In genomic region chr5:69491838-69492390, GRCh38 we compare ENCODE assay signal across 8 cellular contexts. TPM values are rescaled to one million over a fixed set of nuclear protein-coding genes. Genes with fewer than 3 reads are reported as not detected.
DNase-seq lines count a peak whose midpoint lies in the region; ATAC-seq and TF ChIP-seq lines count a peak whose summit lies in the region.

No MANE protein-coding gene starts in this region.

- no peaks in the 10 kb centered on the region for H3K79me2 ChIP-seq in DOHH2 (ENCODE audit: control insufficient read depth, low read length)
- peaks cover 42% of the 10 kb centered on the region for H3K79me2 ChIP-seq in PC-9 (ENCODE audit: low read depth)
- peaks cover 11% of the 10 kb centered on the region for H3K79me2 ChIP-seq in trophoblast cell (ENCODE audit: control insufficient read depth, insufficient read depth, low read length, poor library complexity)

- POLR2A ChIA-PET in PC-9 (lab: Charles Lee; ENCODE audit: unreplicated experiment): interaction anchor here (0.6 kb wide), 1 partner anchor 10 kb away, joined by 6 read pairs; no protein-coding TSS in a partner anchor

- no peaks in the 10 kb centered on the region for H3K9me2 ChIP-seq in DOHH2 (replicated peaks; ENCODE audit: control insufficient read depth, low read length)
- H3K9me2 ChIP-seq in PC-9 (ENCODE audit: insufficient read depth): no peaks in the 10 kb centered on the region

- no peak overlapping the region for H3K18ac ChIP-seq in trophoblast cell (ENCODE audit: low read length)

- H3K4me3 ChIP-seq in DOHH2 (ENCODE audit: low read length) (no peak overlapping the region), PC-9 (peak overlapping the region; percentile 80), esophagus (ENCODE audit: low read depth in 1 of 2, low read length in 2 of 2) (peak overlapping the region; percentile 73 to 87), trophoblast cell (ENCODE audit: low read depth, low read length) (peak overlapping the region; percentile 82)

- H2AK5ac ChIP-seq in trophoblast cell (ENCODE audit: low read length): no peak overlapping the region

- CTCF ChIA-PET in PC-9 (lab: Charles Lee): no interaction called here

- H3F3A ChIP-seq in DOHH2 (ENCODE audit: control insufficient read depth, insufficient read depth) (no peaks in the 10 kb centered on the region), PC-9 (ENCODE audit: insufficient read depth, low read depth) (peaks cover 24% of the 10 kb centered on the region)

- H2BK120ac ChIP-seq in trophoblast cell (ENCODE audit: insufficient read depth, low read length, poor library complexity): no peak overlapping the region

- H3K9me3 ChIP-seq in DOHH2 (ENCODE audit: control insufficient read depth, insufficient read depth, low read length): no peaks in the 10 kb centered on the region
- no peaks in the 10 kb centered on the region for H3K9me3 ChIP-seq in PC-9 (ENCODE audit: insufficient read depth, low read depth)
- no peaks in the 10 kb centered on the region for H3K9me3 ChIP-seq in esophagus (ENCODE audit: control insufficient read depth in 2 of 2, insufficient read depth in 1 of 2, low read depth in 1 of 2, low read length in 1 of 2)
- H3K9me3 ChIP-seq in trophoblast cell (ENCODE audit: insufficient read depth, low read depth, low read length): no peaks in the 10 kb centered on the region

- H4K8ac ChIP-seq in trophoblast cell (ENCODE audit: low read depth, low read length): peak overlapping the region; percentile 11

- no peak overlapping the region for H3K14ac ChIP-seq in trophoblast cell (ENCODE audit: low read length)

- H2AFZ ChIP-seq in PC-9: peak overlapping the region; percentile 82
- H2AFZ ChIP-seq in trophoblast cell (ENCODE audit: insufficient read depth, low read length, poor library complexity): peak overlapping the region; percentile 87

- H4K91ac ChIP-seq in trophoblast cell (ENCODE audit: low read depth, low read length): no peak overlapping the region

- no peak overlapping the region for H3K23ac ChIP-seq in trophoblast cell (ENCODE audit: low read length)

- no peak overlapping the region for H2BK5ac ChIP-seq in trophoblast cell (ENCODE audit: low read depth, low read length, poor library complexity)

- TF ChIP-seq CTCF in DOHH2 (IDR thresholded peaks at IDR 0.05; ENCODE audit: low read depth, low read length, poor library complexity, severe bottlenecking) (no peak), PC-9 (conservative IDR thresholded peaks at IDR 0.05) (no peak)

- no peak overlapping the region for H3K4ac ChIP-seq in trophoblast cell (ENCODE audit: low read depth, low read length)

- H3K9ac ChIP-seq in trophoblast cell (ENCODE audit: low read length): no peak overlapping the region

- H3K27me3 ChIP-seq in DOHH2 (ENCODE audit: control insufficient read depth, low read length) (peaks cover 47% of the 10 kb centered on the region), PC-9 (ENCODE audit: insufficient read depth, low read depth) (no peaks in the 10 kb centered on the region), esophagus (ENCODE audit: control insufficient read depth in 1 of 2, insufficient read depth in 2 of 2, low read length in 2 of 2) (no peaks in the 10 kb centered on the region), trophoblast cell (ENCODE audit: insufficient read depth, low read length) (no peaks in the 10 kb centered on the region)

- H4K20me1 ChIP-seq in DOHH2 (ENCODE audit: control insufficient read depth, insufficient read depth, low read depth, low read length) (no peaks in the 10 kb centered on the region), PC-9 (ENCODE audit: insufficient read depth) (peaks cover 19% of the 10 kb centered on the region; the same call in 1 of the 2 replicates)

- H3K36me3 ChIP-seq in DOHH2 (ENCODE audit: control insufficient read depth, low read length): no peaks in the 10 kb centered on the region
- peaks cover 4% of the 10 kb centered on the region for H3K36me3 ChIP-seq in PC-9 (ENCODE audit: low read depth)
- H3K36me3 ChIP-seq in esophagus (ENCODE audit: control insufficient read depth in 2 of 2, insufficient read depth in 2 of 2, low read length in 1 of 2): no peaks in the 10 kb centered on the region
- H3K36me3 ChIP-seq in trophoblast cell (ENCODE audit: control insufficient read depth in 1 of 2, insufficient read depth in 2 of 2, low read length in 2 of 2): no peaks in the 10 kb centered on the region

- H2BK12ac ChIP-seq in trophoblast cell (ENCODE audit: low read length): no peak overlapping the region

- H3K4me2 ChIP-seq in DOHH2 (ENCODE audit: low read length) (peak overlapping the region; percentile 63; the same call in 1 of the 2 replicates), PC-9 (peak overlapping the region; percentile 83), trophoblast cell (ENCODE audit: low read length) (peak overlapping the region; percentile 87)

- DNase-seq in PC-9 (no peak), trophoblast cell (no peak), NCI-H774 (lab: John Stamatoyannopoulos, UW) (no peak), globus pallidus (ENCODE audit: low spot score) (no peak)

- WGBS in esophagus, 2 donors: 9 to 13% methylated on average over 17 of the region's 17 CpGs
- no CpG with 5 or more reads among the region's 17 CpGs for WGBS in trophoblast cell (ENCODE audit: extremely low coverage, insufficient coverage, insufficient read length)

- H3K79me1 ChIP-seq in trophoblast cell (ENCODE audit: low read length): peaks cover 13% of the 10 kb centered on the region

- peaks cover 11% of the 10 kb centered on the region for H3K4me1 ChIP-seq in DOHH2 (ENCODE audit: control insufficient read depth, low read length)
- H3K4me1 ChIP-seq in PC-9 (replicated peaks; ENCODE audit: insufficient read depth): peaks cover 39% of the 10 kb centered on the region
- H3K4me1 ChIP-seq in esophagus (ENCODE audit: control insufficient read depth in 2 of 2, insufficient read depth in 2 of 2, low read length in 1 of 2): peaks cover 0 to 9% of the 10 kb centered on the region in 2 donors
- peaks cover 0 to 3% of the 10 kb centered on the region in 2 experiments for H3K4me1 ChIP-seq in trophoblast cell (ENCODE audit: control insufficient read depth in 1 of 2, insufficient read depth in 2 of 2, low read length in 2 of 2)

- TSS peak; percentile 76 for BruUV-seq in PC-9 (replicated peaks; lab: Mats Ljungman, UMichigan)

- intact Hi-C loops in PC-9 (cut with micrococcal nuclease; ENCODE audit: unreplicated experiment): loop anchor here (2.0 kb wide), 2 partner anchors 25 to 77 kb away; partner anchors contain the start of gene MARVELD2

- no peak for ATAC-seq in GM19328 (IDR thresholded peaks at IDR 0.05; ENCODE audit: unreplicated experiment)
- ATAC-seq in HG03175 (IDR thresholded peaks at IDR 0.05; ENCODE audit: unreplicated experiment): no peak

- no peak overlapping the region for H4K12ac ChIP-seq in trophoblast cell (ENCODE audit: low read depth, low read length)

- H3K27ac ChIP-seq in DOHH2 (ENCODE audit: low read depth, low read length) (no peak overlapping the region), PC-9 (peak overlapping the region; percentile 99), esophagus (ENCODE audit: low read depth in 2 of 2, low read length in 1 of 2) (peak overlapping the region; percentile 70 to 90), trophoblast cell (ENCODE audit: low read depth, low read length) (no peak overlapping the region)

RNA-seq across cellular contexts. Expression of gene OCLN, which starts 0.7 kb away (rescaled TPM):
- 66.5 and 77.4 TPM in 2 replicates for total RNA-seq in PC-9 (2021)
- 10 to 100 TPM in 1 of 2 donors, 1 to 10 TPM in 1; 9.9 to 12.0 TPM for polyA plus RNA-seq in esophagus
- 11.7 and 11.9 TPM in 2 replicates for polyA plus RNA-seq in trophoblast cell (2013)

Comparison
In these comparisons a context has a peak if more than half of its experiments do, and no peak if none do; other contexts are left out.
1. H3K27ac ChIP-seq: peak in PC-9 (single experiment) and esophagus (2 of 2); none in DOHH2 (single experiment) and trophoblast cell (single experiment).
2. Peak in every context shown above with its lines, with median percentiles within 50 percentile points of each other: H3K4me2 ChIP-seq.